Comparison of ENCODE assay signal across 11 cellular contexts in genomic region chr6:20705741-20706140, GRCh38.
A peak's percentile ranks its signal among the peaks of the same experiment; 100 is the strongest.
DNase-seq lines count a peak whose midpoint lies in the region; ATAC-seq and TF ChIP-seq lines count a peak whose summit lies in the region.
"Had no signal": no experiment of that assay in that cellular context is flagged by ENCODE, and none has a peak within 500 bp of the region (broad histone marks: within the 10 kb centered on the region; RNA-seq: fewer than 3 reads in every experiment).

No MANE protein-coding gene starts in this region.

- no peak for TF ChIP-seq CTCF in progenitor cell of endocrine pancreas (IDR thresholded peaks at IDR 0.05; ENCODE audit: unreplicated experiment)

- no peak overlapping the region for H3K4me3 Mint-ChIP-seq in progenitor cell of endocrine pancreas (ENCODE audit: low read depth)

- peaks cover 0 to 4% of the 10 kb centered on the region in 2 donors for H3K9me3 Mint-ChIP-seq in activated naive CD4-positive, alpha-beta T cell treated with anti-CD3 and anti-CD28 coated beads, Interleukin-2, amount 50 U/mL, for 72 hours
- peaks cover 4% of the 10 kb centered on the region for H3K9me3 Mint-ChIP-seq in progenitor cell of endocrine pancreas (ENCODE audit: low read depth)

- ATAC-seq in activated naive CD4-positive, alpha-beta T cell treated with anti-CD3 and anti-CD28 coated beads, Interleukin-2, amount 50 U/mL, for 72 hours: peak; percentile 58 to 79
- ATAC-seq in HG03565 (IDR thresholded peaks at IDR 0.05; ENCODE audit: unreplicated experiment) (peak; percentile 35), HG02610 (IDR thresholded peaks at IDR 0.05; ENCODE audit: unreplicated experiment) (no peak), HG03457 (IDR thresholded peaks at IDR 0.05; ENCODE audit: unreplicated experiment) (no peak), HG02623 (IDR thresholded peaks at IDR 0.05; ENCODE audit: unreplicated experiment) (no peak)

- peaks cover 47% of the 10 kb centered on the region for H3K4me1 Mint-ChIP-seq in progenitor cell of endocrine pancreas (ENCODE audit: low read depth)

- no peak for DNase-seq in activated naive CD4-positive, alpha-beta T cell treated with anti-CD3 and anti-CD28 coated beads, Interleukin-2, amount 50 U/mL, for 72 hours (ENCODE audit: low spot score in 2 of 2)
- DNase-seq in activated naive CD4-positive, alpha-beta T cell treated with anti-CD3 and anti-CD28 coated beads, Interleukin-2, amount 50 U/mL, for 16 hours: no peak
- DNase-seq in NCI-H774 (lab: John Stamatoyannopoulos, UW) (peak; percentile 41), progenitor cell of endocrine pancreas (ENCODE audit: low spot score, unreplicated experiment) (no peak)
- DNase-seq: activated gamma-delta T cell treated with Interleukin-2 at 50 U/mL for 16 hours, colonic mucosa, substantia nigra had no signal

- H3K27ac Mint-ChIP-seq in activated naive CD4-positive, alpha-beta T cell treated with anti-CD3 and anti-CD28 coated beads, Interleukin-2, amount 50 U/mL, for 72 hours: no peak overlapping the region
- peak overlapping the region; percentile 22 for H3K27ac Mint-ChIP-seq in progenitor cell of endocrine pancreas

- H3K36me3 Mint-ChIP-seq in activated naive CD4-positive, alpha-beta T cell treated with anti-CD3 and anti-CD28 coated beads, Interleukin-2, amount 50 U/mL, for 72 hours: peaks cover 0 to 4% of the 10 kb centered on the region in 2 donors
- no peaks in the 10 kb centered on the region for H3K36me3 Mint-ChIP-seq in progenitor cell of endocrine pancreas (ENCODE audit: insufficient read depth)

- H3K27me3 Mint-ChIP-seq in progenitor cell of endocrine pancreas: no peaks in the 10 kb centered on the region

Comparison
In these comparisons a context has a peak if more than half of its experiments do, and no peak if none do; other contexts are left out.
1. ATAC-seq: peak in activated naive CD4-positive, alpha-beta T cell treated with anti-CD3 and anti-CD28 coated beads, Interleukin-2, amount 50 U/mL, for 72 hours (2 of 2) and HG03565 (single experiment); none in HG02610 (single experiment), HG03457 (single experiment) and HG02623 (single experiment).